ENCODE assay signal across 8 cellular contexts in the genomic region with DNA sequence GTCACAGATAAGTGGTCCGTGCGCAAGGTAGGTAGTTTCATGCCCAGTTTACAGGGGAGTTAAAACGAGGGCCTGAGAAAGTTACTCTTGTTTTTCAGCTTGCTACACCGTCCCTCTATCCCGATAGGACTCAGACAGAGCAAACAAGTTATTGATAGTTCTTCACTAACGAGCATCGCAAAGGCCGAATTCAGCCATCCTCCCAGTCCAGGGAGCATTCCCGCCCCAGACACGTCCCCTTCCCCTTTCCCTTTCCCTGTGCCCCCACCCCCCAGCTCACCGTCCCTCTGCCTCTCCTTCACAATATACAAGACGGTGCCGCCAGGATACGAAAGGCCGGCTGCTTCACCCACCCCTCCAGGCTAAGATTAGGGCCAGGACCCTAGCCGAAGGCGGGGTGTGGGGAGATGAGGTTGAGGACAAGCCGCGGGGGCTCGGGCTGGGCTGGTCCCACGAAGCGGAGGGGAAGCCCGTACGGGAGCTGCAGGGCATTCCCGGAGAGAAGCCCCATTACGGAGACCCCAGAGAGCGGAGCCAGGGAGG. TPM values are rescaled to one million over a fixed set of nuclear protein-coding genes. Genes with fewer than 3 reads are reported as not detected.
A peak's percentile ranks its signal among the peaks of the same experiment; 100 is the strongest.
DNase-seq lines count a peak whose midpoint lies in the region; ATAC-seq and TF ChIP-seq lines count a peak whose summit lies in the region.

No MANE protein-coding gene starts in this region.

- no peaks in the 10 kb centered on the region for H3K27me3 Mint-ChIP-seq in activated CD4-positive, alpha-beta memory T cell treated with anti-CD3 and anti-CD28 coated beads, Interleukin-2, amount 10 ng/mL, durations not matched to agents 7 days and 5 days

- WGBS in heart right ventricle, 2 donors: 2% methylated on average over 27 of the region's 27 CpGs

- intact Hi-C loops in heart right ventricle (cut with DNase I) (loop anchor here in 2 of 10 donors (2.0 to 5.0 kb wide), 4 partner anchors 28 to 86 kb away; a partner anchor contains a TSS), sciatic nerve (cut with DNase I) (no loop called here)

- H3K9me3 ChIP-seq in heart right ventricle: no peaks in the 10 kb centered on the region

- H3K4me3 Mint-ChIP-seq in activated CD4-positive, alpha-beta memory T cell treated with anti-CD3 and anti-CD28 coated beads, Interleukin-2, amount 10 ng/mL, durations not matched to agents 7 days and 5 days: peak overlapping the region; percentile 97

- CTCF ChIA-PET in activated CD4-positive, alpha-beta memory T cell treated with anti-CD3 and anti-CD28 coated beads, Interleukin-2, amount 10 ng/mL, durations not matched to agents 7 days and 5 days (lab: Charles Lee): interaction anchor here (0.6 to 2.0 kb wide), 7 partner anchors 10 to 631 kb away, joined by 3 to 10 read pairs (median 5); a partner anchor contains a TSS

- peaks cover 28% of the 10 kb centered on the region for H3K36me3 Mint-ChIP-seq in activated CD4-positive, alpha-beta memory T cell treated with anti-CD3 and anti-CD28 coated beads, Interleukin-2, amount 10 ng/mL, durations not matched to agents 7 days and 5 days (ENCODE audit: low read depth)

- H3K4me1 ChIP-seq in heart right ventricle: peaks cover 0 to 32% (median 24%) of the 10 kb centered on the region in 9 donors

- H3K9me3 Mint-ChIP-seq in activated CD4-positive, alpha-beta memory T cell treated with anti-CD3 and anti-CD28 coated beads, Interleukin-2, amount 10 ng/mL, durations not matched to agents 7 days and 5 days: no peaks in the 10 kb centered on the region

- peaks cover 0 to 15% (median 0%) of the 10 kb centered on the region in 7 donors for H3K27me3 ChIP-seq in heart right ventricle

- no peak for TF ChIP-seq CTCF in heart right ventricle (IDR thresholded peaks at IDR 0.05)

- peaks cover 0 to 38% (median 3%) of the 10 kb centered on the region in 9 donors for H3K36me3 ChIP-seq in heart right ventricle

- H3K27ac ChIP-seq in heart right ventricle: peak overlapping the region in 9 of 10 donors; percentile 60 to 94 (median 86)

- DNase-seq in CD1c-positive myeloid dendritic cell (ENCODE audit: extremely low spot score) (peak; percentile 6), heart right ventricle (peak in 1 of 2 donors; percentile 28), sciatic nerve (ENCODE audit: low spot score) (peak; percentile 65), NCI-H1048 (lab: John Stamatoyannopoulos, UW) (no peak), dedifferentiated amniotic fluid mesenchymal stem cell (ENCODE audit: extremely low spot score) (no peak)
- no peak for DNase-seq in activated CD4-positive, alpha-beta memory T cell treated with anti-CD3 and anti-CD28 coated beads, Interleukin-2, amount 10 ng/mL, durations not matched to agents 7 days and 5 days

- H3K27ac Mint-ChIP-seq in activated CD4-positive, alpha-beta memory T cell treated with anti-CD3 and anti-CD28 coated beads, Interleukin-2, amount 10 ng/mL, durations not matched to agents 7 days and 5 days: peak overlapping the region; percentile 92

- ATAC-seq in HG02798 (IDR thresholded peaks at IDR 0.05; ENCODE audit: poor library complexity, unreplicated experiment): peak; percentile 13
- peak in 7 of 8 donors; percentile 3 to 42 (median 21) for ATAC-seq in heart right ventricle
- peak; percentile 35 for ATAC-seq in sciatic nerve
- no peak for ATAC-seq in HG02623 (IDR thresholded peaks at IDR 0.05; ENCODE audit: unreplicated experiment)

- POLR2A ChIA-PET in activated CD4-positive, alpha-beta memory T cell treated with anti-CD3 and anti-CD28 coated beads, Interleukin-2, amount 10 ng/mL, durations not matched to agents 7 days and 5 days (lab: Charles Lee): interaction anchor here (0.6 to 4.0 kb wide), 10 partner anchors 9 to 179 kb away, joined by 3 to 62 read pairs (median 5); a partner anchor contains a TSS

- H3K4me3 ChIP-seq in heart right ventricle: peak overlapping the region; percentile 58 to 100 (median 95)

- peaks cover 39% of the 10 kb centered on the region for H3K4me1 Mint-ChIP-seq in activated CD4-positive, alpha-beta memory T cell treated with anti-CD3 and anti-CD28 coated beads, Interleukin-2, amount 10 ng/mL, durations not matched to agents 7 days and 5 days

RNA-seq across cellular contexts. Expression of a gene that starts 0.6 kb away (rescaled TPM):
- total RNA-seq in activated CD4-positive, alpha-beta memory T cell treated with anti-CD3 and anti-CD28 coated beads, Interleukin-2, amount 10 ng/mL, durations not matched to agents 7 days and 5 days: 10 to 100 TPM; 50.5 to 54.5 TPM
- 100 to 1,000 TPM in 4 of 10 donors, 10 to 100 TPM in 6; 74.9 to 121 (median 91.9) TPM for total RNA-seq in heart right ventricle
- 10 to 100 TPM; 38.8 to 45.1 TPM for polyA plus RNA-seq in heart right ventricle
- 87.8 TPM for total RNA-seq in sciatic nerve

RNA-seq across cellular contexts. Expression of a gene that starts 4.3 kb away (rescaled TPM):
- total RNA-seq in activated CD4-positive, alpha-beta memory T cell treated with anti-CD3 and anti-CD28 coated beads, Interleukin-2, amount 10 ng/mL, durations not matched to agents 7 days and 5 days: 1 to 10 TPM; 6.5 TPM
- total RNA-seq in heart right ventricle: 1 to 10 TPM; 2.7 to 9.2 (median 6.7) TPM
- polyA plus RNA-seq in heart right ventricle: 10 to 100 TPM in 1 of 2 donors, 1 to 10 TPM in 1; 1.5 to 12.3 TPM
- total RNA-seq in sciatic nerve: 29.2 TPM

RNA-seq across cellular contexts. Expression of a gene that starts 27.4 kb away (rescaled TPM):
- 10 to 100 TPM; 24.2 to 24.7 TPM for total RNA-seq in activated CD4-positive, alpha-beta memory T cell treated with anti-CD3 and anti-CD28 coated beads, Interleukin-2, amount 10 ng/mL, durations not matched to agents 7 days and 5 days
- 10 to 100 TPM; 11.3 to 25.9 (median 18.5) TPM for total RNA-seq in heart right ventricle
- polyA plus RNA-seq in heart right ventricle: 10 to 100 TPM; 59.0 to 84.0 TPM
- 9.3 TPM for total RNA-seq in sciatic nerve

RNA-seq across cellular contexts. Expression of a gene that starts 27.6 kb away (rescaled TPM):
- 100 to 1,000 TPM; 142 to 147 TPM for total RNA-seq in activated CD4-positive, alpha-beta memory T cell treated with anti-CD3 and anti-CD28 coated beads, Interleukin-2, amount 10 ng/mL, durations not matched to agents 7 days and 5 days
- total RNA-seq in heart right ventricle: 100 to 1,000 TPM; 198 to 276 (median 228) TPM
- 100 to 1,000 TPM; 325 to 349 TPM for polyA plus RNA-seq in heart right ventricle
- 58.8 TPM for total RNA-seq in sciatic nerve

RNA-seq across cellular contexts. Expression of a gene that starts 55.4 kb away (rescaled TPM):
- 10 to 100 TPM; 56.2 to 57.2 TPM for total RNA-seq in activated CD4-positive, alpha-beta memory T cell treated with anti-CD3 and anti-CD28 coated beads, Interleukin-2, amount 10 ng/mL, durations not matched to agents 7 days and 5 days
- total RNA-seq in heart right ventricle: 100 to 1,000 TPM; 192 to 246 (median 214) TPM
- 100 to 1,000 TPM; 546 to 569 TPM for polyA plus RNA-seq in heart right ventricle
- 122 TPM for total RNA-seq in sciatic nerve

Comparison
In these comparisons a context has a peak if more than half of its experiments do, and no peak if none do; other contexts are left out.
1. DNase-seq: peak in CD1c-positive myeloid dendritic cell (single experiment) and sciatic nerve (single experiment); none in activated CD4-positive, alpha-beta memory T cell treated with anti-CD3 and anti-CD28 coated beads, Interleukin-2, amount 10 ng/mL, durations not matched to agents 7 days and 5 days (single experiment), NCI-H1048 (single experiment) and dedifferentiated amniotic fluid mesenchymal stem cell (single experiment).